Comparison of ENCODE assay signal across 20 cellular contexts in the genomic region with DNA sequence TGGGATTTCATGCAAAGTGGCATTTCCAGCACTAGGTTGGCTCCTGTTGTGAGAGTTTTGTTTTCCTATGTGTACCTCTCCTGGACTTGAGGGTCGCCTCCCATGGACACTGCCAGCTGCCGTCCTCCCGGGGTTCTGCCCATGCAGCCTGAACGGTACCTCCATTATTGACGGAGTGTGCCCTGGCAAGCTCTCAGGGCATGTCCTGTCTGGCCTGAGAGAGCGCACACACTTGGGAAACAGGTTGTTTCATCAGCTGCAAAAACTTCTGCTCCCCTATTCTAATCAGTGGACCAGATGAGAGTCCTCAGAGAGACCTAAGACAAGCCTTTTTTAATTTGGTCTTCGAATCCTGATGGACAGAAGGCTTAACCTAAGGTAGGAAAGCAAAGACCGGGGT. TPM values are rescaled to one million over a fixed set of nuclear protein-coding genes. Genes with fewer than 3 reads are reported as not detected.
"Had no signal": no experiment of that assay in that cellular context is flagged by ENCODE, and none has a peak within 500 bp of the region (broad histone marks: within the 10 kb centered on the region; RNA-seq: fewer than 3 reads in every experiment).

No MANE protein-coding gene starts in this region.

- ATAC-seq: activated CD8-positive, alpha-beta memory T cell treated with anti-CD3 and anti-CD28 coated beads, Interleukin-2, amount 10 ng/mL, durations not matched to agents 7 days and 5 days; natural killer cell treated with Interleukin-12 subunit alpha and Interleukin-12 subunit beta and Interleukin-15 and Interleukin-18, amount 100 ng/mL, for 72 hours; stimulated activated effector memory CD8-positive, alpha-beta T cell treated with anti-CD3 and anti-CD28 coated beads, Interleukin-12 subunit alpha, Interleukin-12 subunit beta, amount 100 ng/mL, for 72 hours had no signal

- H3K9me3 ChIP-seq: colonic mucosa, sigmoid colon, thoracic aorta had no signal

- H3K36me3 ChIP-seq: colonic mucosa, sigmoid colon, thoracic aorta had no signal

- H3K27me3 ChIP-seq: colonic mucosa, sigmoid colon had no signal

- H3K4me3 ChIP-seq: colonic mucosa, lung, sigmoid colon, thoracic aorta had no signal

- H3K4me1 ChIP-seq: colonic mucosa, parathyroid adenoma had no signal

- DNase-seq: activated CD4-positive, alpha-beta memory T cell treated with anti-CD3 and anti-CD28 coated beads, Interleukin-2, amount 10 ng/mL, durations not matched to agents 7 days and 5 days; activated CD4-positive, alpha-beta T cell treated with anti-CD3 and anti-CD28 coated beads for 48 hours; activated CD4-positive, CD25-positive, alpha-beta regulatory T cell; activated CD8-positive, alpha-beta memory T cell treated with anti-CD3 and anti-CD28 coated beads, Interleukin-2, amount 10 ng/mL, durations not matched to agents 7 days and 5 days; activated naive CD4-positive, alpha-beta T cell; activated naive CD8-positive, alpha-beta T cell treated with anti-CD3 and anti-CD28 coated beads for 36 hours; amniotic stem cell; caudate nucleus; colonic mucosa; endodermal cell; erythroblast; sigmoid colon; stimulated activated CD4-positive, alpha-beta T cell treated with anti-CD3 and anti-CD28 coated beads, Interleukin-4, amount 100 ng/mL, for 24 hours; T-helper 1 cell; T-helper 9 cell had no signal

- H3K27ac ChIP-seq: colonic mucosa, parathyroid adenoma, sigmoid colon, thoracic aorta had no signal

RNA-seq across cellular contexts. Expression of a gene that starts 56.6 kb away (rescaled TPM):
- total RNA-seq: endodermal cell had no signal
